Comparison of ENCODE assay signal across 8 cellular contexts in genomic region chr10:43407576-43408330, GRCh38. TPM values are rescaled to one million over a fixed set of nuclear protein-coding genes. Genes with fewer than 3 reads are reported as not detected.
DNase-seq lines count a peak whose midpoint lies in the region; ATAC-seq and TF ChIP-seq lines count a peak whose summit lies in the region.

No MANE protein-coding gene starts in this region.

- CTCF ChIA-PET in A673 (lab: Charles Lee) = interaction anchor here (0.6 kb wide), 1 partner anchor 10 kb away, joined by 4 read pairs; no protein-coding TSS in a partner anchor

- TF ChIP-seq CTCF in A673 (conservative IDR thresholded peaks at IDR 0.05; ENCODE audit: low read depth, low read length) (peak; percentile 44), WI38 (IDR thresholded peaks at IDR 0.05; ENCODE audit: low read depth, low read length) (peak; percentile 42; the same call in 1 of the 2 replicates)

- BruUV-seq in A673 (replicated peaks; lab: Mats Ljungman, UMichigan) = no TSS peak

- H3K27me3 ChIP-seq in A673 (replicated peaks; ENCODE audit: insufficient read depth, low read depth, low read length, poor library complexity) = no peaks in the 10 kb centered on the region

- H3K4me1 ChIP-seq in A673 (ENCODE audit: insufficient read depth, low read length, poor library complexity, severe bottlenecking) = peaks cover 33% of the 10 kb centered on the region

- no peaks in the 10 kb centered on the region for H3K9me3 ChIP-seq in A673 (ENCODE audit: low read depth, low read length, poor library complexity, severe bottlenecking)

- intact Hi-C loops in A673 (cut with micrococcal nuclease; ENCODE audit: unreplicated experiment) = loop anchor here (1.0 kb wide), 1 partner anchor 13 kb away; no protein-coding TSS in a partner anchor

- ATAC-seq in GM18508 (IDR thresholded peaks at IDR 0.05; ENCODE audit: insufficient read depth, unreplicated experiment) (peak; percentile 31), HG02973 (IDR thresholded peaks at IDR 0.05; ENCODE audit: unreplicated experiment) (peak; percentile 37)

- DNase-seq in A673 (ENCODE audit: low spot score) = peak; percentile 94
- DNase-seq in NCI-H2107 treated with DMSO at 0.1 percent for 48 hours (lab: John Stamatoyannopoulos, UW; ENCODE audit: unreplicated experiment) = peak; percentile 32
- DNase-seq in caudate nucleus (lab: John Stamatoyannopoulos, UW) = peak in 59 of 61 donors; percentile 4 to 91 (median 62)
- DNase-seq in islet precursor cell = peak; percentile 89
- peak; percentile 91 for DNase-seq in stimulated activated CD4-positive, alpha-beta T cell treated with anti-CD3 and anti-CD28 coated beads, Interleukin-12 subunit alpha, Interleukin-12 subunit beta, amount 100 ng/mL, for 4 hours

- peak overlapping the region; percentile 98 for H3K27ac ChIP-seq in A673 (ENCODE audit: low read depth, low read length, poor library complexity, severe bottlenecking)
- H3K27ac ChIP-seq in caudate nucleus (ENCODE audit: low read depth, low read length) = peak overlapping the region; percentile 95

- H3K36me3 ChIP-seq in A673 (ENCODE audit: insufficient read depth, low read length, poor library complexity, severe bottlenecking) = no peaks in the 10 kb centered on the region

- POLR2A ChIA-PET in A673 (lab: Charles Lee; ENCODE audit: low non-redundant PET) = interaction anchor here (0.6 to 0.7 kb wide), 4 partner anchors 11 to 1058 kb away, joined by 4 to 6 read pairs (median 4); no protein-coding TSS in a partner anchor

- H3K4me3 ChIP-seq in A673 (ENCODE audit: low read depth, low read length, poor library complexity, severe bottlenecking) (peak overlapping the region; percentile 91), WI38 (ENCODE audit: low read depth, low read length) (peak overlapping the region; percentile 76)

RNA-seq across cellular contexts. Expression of gene HNRNPF, which starts 1.2 kb away (rescaled TPM):
- total RNA-seq in A673 (2021) = 265 and 277 TPM in 2 replicates

RNA-seq across cellular contexts. Expression of gene ZNF487, which starts 29.2 kb away (rescaled TPM):
- total RNA-seq in A673 (2021) = 1.3 and 2.8 TPM in 2 replicates

RNA-seq across cellular contexts. Expression of gene FXYD4, which starts 36.3 kb away (rescaled TPM):
- not detected in 2 replicates for total RNA-seq in A673 (2021)

Comparison
In these comparisons a context has a peak if more than half of its experiments do, and no peak if none do; other contexts are left out.
1. Peak in every context shown above with its lines: DNase-seq, ATAC-seq, H3K4me3 ChIP-seq and H3K27ac ChIP-seq.
2. DNase-seq: peak in every context shown above with its lines; median percentile 94 in A673; 91 in stimulated activated CD4-positive, alpha-beta T cell treated with anti-CD3 and anti-CD28 coated beads, Interleukin-12 subunit alpha, Interleukin-12 subunit beta, amount 100 ng/mL, for 4 hours; 89 in islet precursor cell; 62 in caudate nucleus; 32 in NCI-H2107 treated with DMSO at 0.1 percent for 48 hours.